ENCODE assay signal across 9 cellular contexts in genomic region chr1:59814901-59815825, GRCh38. TPM values are rescaled to one million over a fixed set of nuclear protein-coding genes. Genes with fewer than 3 reads are reported as not detected.
A peak's percentile ranks its signal among the peaks of the same experiment; 100 is the strongest.
DNase-seq lines count a peak whose midpoint lies in the region; ATAC-seq and TF ChIP-seq lines count a peak whose summit lies in the region.
"Had no signal": no experiment of that assay in that cellular context is flagged by ENCODE, and none has a peak within 500 bp of the region (broad histone marks: within the 10 kb centered on the region; RNA-seq: fewer than 3 reads in every experiment).

TSS of gene HOOK1 (plus strand) at chr1:59814949. CDS start at chr1:59815118, 169 bp downstream.

- H3K9me3 ChIP-seq in MM.1S (replicated peaks; ENCODE audit: insufficient read depth, low read length) (no peaks in the 10 kb centered on the region), body of pancreas (no peaks in the 10 kb centered on the region), right lobe of liver (no peaks in the 10 kb centered on the region), thymus (ENCODE audit: control insufficient read depth) (no peaks in the 10 kb centered on the region)

- peaks cover 42% of the 10 kb centered on the region for H3K79me2 ChIP-seq in MM.1S (ENCODE audit: low read length)

- DNase-seq in DMS53 treated with DMSO at 0.1 percent for 48 hours (lab: John Stamatoyannopoulos, UW; ENCODE audit: unreplicated experiment): peak; percentile 86
- DNase-seq in MM.1S: peak; percentile 33
- DNase-seq in body of pancreas: peak in 3 of 4 donors; percentile 32 to 50 (median 46)
- DNase-seq in right lobe of liver: peak; percentile 43 to 61 (median 55)
- DNase-seq in stimulated activated CD4-positive, alpha-beta T cell treated with anti-CD3 and anti-CD28 coated beads, Interleukin-15, amount 100 ng/mL, for 24 hours: no peak
- DNase-seq in GOT3 (lab: John Stamatoyannopoulos, UW): no peak

- H4K20me1 ChIP-seq in MM.1S (ENCODE audit: insufficient read depth, low read length): no peaks in the 10 kb centered on the region

- no peaks in the 10 kb centered on the region for H3F3A ChIP-seq in MM.1S (ENCODE audit: insufficient read depth, low read length)

- H3K9ac ChIP-seq in MM.1S (ENCODE audit: low read length): peak within 1 kb of the TSS; percentile 78

- H2AFZ ChIP-seq in MM.1S (ENCODE audit: low read length): peak within 1 kb of the TSS; percentile 91

- H3K27me3 ChIP-seq in MM.1S (replicated peaks; ENCODE audit: insufficient read depth, low read length) (no peaks in the 10 kb centered on the region), body of pancreas (no peaks in the 10 kb centered on the region), right lobe of liver (no peaks in the 10 kb centered on the region), thymus (ENCODE audit: control insufficient read depth, insufficient read depth) (peaks cover 5% of the 10 kb centered on the region)

- H3K9me2 ChIP-seq in MM.1S (replicated peaks; ENCODE audit: insufficient read depth, low read length): no peaks in the 10 kb centered on the region

- intact Hi-C loops in body of pancreas (cut with DNase I): no loop called here
- intact Hi-C loops in right lobe of liver (cut with DNase I): no loop called here

- 3 to 6% methylated on average over 26 to 69 of the region's 71 CpGs for WGBS in body of pancreas, 2 donors
- WGBS in right lobe of liver (ENCODE audit: insufficient coverage, low coverage, low lambda C conversion rate, missing lambda C conversion rate): 2% methylated on average over 33 of the region's 71 CpGs
- WGBS in thymus: 17% methylated on average over 71 of the region's 71 CpGs

- H3K27ac ChIP-seq in MM.1S (ENCODE audit: low read length): peak within 1 kb of the TSS; percentile 14; the same call in 1 of the 2 replicates
- peak within 1 kb of the TSS; percentile 89 to 95 (median 93) for H3K27ac ChIP-seq in body of pancreas
- peak within 1 kb of the TSS; percentile 81 to 88 (median 85) for H3K27ac ChIP-seq in right lobe of liver
- peak within 1 kb of the TSS; percentile 53 for H3K27ac ChIP-seq in thymus (ENCODE audit: low read depth)

- no peak for TF ChIP-seq CTCF in MM.1S (IDR thresholded peaks at IDR 0.05; ENCODE audit: low read length)
- peak in 1 of 7 experiments; percentile 0 for TF ChIP-seq CTCF in body of pancreas (IDR thresholded peaks at IDR 0.05)
- TF ChIP-seq CTCF in right lobe of liver (IDR thresholded peaks at IDR 0.05): no peak

- 0 out of 2 replicates have a peak, but pooled peaks cover 6% of the 10 kb centered on the region for H3K4me1 ChIP-seq in MM.1S (ENCODE audit: low read length)
- peaks cover 36% of the 10 kb centered on the region for H3K4me1 ChIP-seq in body of pancreas
- peaks cover 0 to 21% (median under 1%) of the 10 kb centered on the region in 4 donors for H3K4me1 ChIP-seq in right lobe of liver
- H3K4me1 ChIP-seq in thymus (ENCODE audit: control insufficient read depth, insufficient read depth, low read length): peaks cover 3% of the 10 kb centered on the region

- peak within 1 kb of the TSS; percentile 81 for H3K4me3 ChIP-seq in MM.1S (ENCODE audit: low read length)
- H3K4me3 ChIP-seq in body of pancreas: peak within 1 kb of the TSS; percentile 79 to 98
- H3K4me3 ChIP-seq in right lobe of liver: peak within 1 kb of the TSS; percentile 64 to 73 (median 66)
- peak within 1 kb of the TSS; percentile 51 for H3K4me3 ChIP-seq in thymus (ENCODE audit: low read length)

- TF ChIP-seq POLR2A in body of pancreas (IDR thresholded peaks at IDR 0.05) (peak; percentile 52 to 74 (median 66)), right lobe of liver (IDR thresholded peaks at IDR 0.05) (peak; percentile 20)

- peak within 1 kb of the TSS; percentile 85 for H3K4me2 ChIP-seq in MM.1S (ENCODE audit: low read depth, low read length)

- H3K36me3 ChIP-seq in MM.1S (replicated peaks; ENCODE audit: insufficient read depth, low read length) (no peaks in the 10 kb centered on the region), body of pancreas (replicated peaks in 1 of 2; ENCODE audit: insufficient read depth in 1 of 2, low read depth in 2 of 2) (no peaks in the 10 kb centered on the region), right lobe of liver (no peaks in the 10 kb centered on the region), thymus (ENCODE audit: control insufficient read depth, insufficient read depth) (no peaks in the 10 kb centered on the region)

- ATAC-seq in GM21390 (IDR thresholded peaks at IDR 0.05; ENCODE audit: unreplicated experiment) (peak; percentile 19), body of pancreas (peak; percentile 6), right lobe of liver (peak; percentile 20 to 36 (median 24))

RNA-seq across cellular contexts. Expression of gene HOOK1, which starts in this region (rescaled TPM):
- 10 to 100 TPM; 17.1 to 20.5 TPM for total RNA-seq in body of pancreas
- 10 to 100 TPM; 15.2 to 30.6 (median 26.7) TPM for total RNA-seq in right lobe of liver
- 4.0 TPM for polyA plus RNA-seq in thymus
- total RNA-seq: fibroblast of villous mesenchyme had no signal

Comparison
In these comparisons a context has a peak if more than half of its experiments do, and no peak if none do; other contexts are left out.
1. DNase-seq: peak in DMS53 treated with DMSO at 0.1 percent for 48 hours (single experiment), MM.1S (single experiment), body of pancreas (3 of 4) and right lobe of liver (3 of 3); none in stimulated activated CD4-positive, alpha-beta T cell treated with anti-CD3 and anti-CD28 coated beads, Interleukin-15, amount 100 ng/mL, for 24 hours (single experiment) and GOT3 (single experiment).
2. H3K27ac ChIP-seq: peak in every context shown above with its lines; median percentile 93 in body of pancreas; 85 in right lobe of liver; 53 in thymus; 14 in MM.1S.
3. Peak in every context shown above with its lines, with median percentiles within 50 percentile points of each other: ATAC-seq and H3K4me3 ChIP-seq.